In genomic region chr1:67953301-67953700, GRCh38 we compare ENCODE assay signal across 22 cellular contexts.
A peak's percentile ranks its signal among the peaks of the same experiment; 100 is the strongest.
DNase-seq lines count a peak whose midpoint lies in the region; ATAC-seq, FAIRE-seq and TF ChIP-seq lines count a peak whose summit lies in the region.
"Had no signal": no experiment of that assay in that cellular context is flagged by ENCODE, and none has a peak within 500 bp of the region (broad histone marks: within the 10 kb centered on the region; RNA-seq: fewer than 3 reads in every experiment).

No MANE protein-coding gene starts in this region.

- H4K20me1 ChIP-seq in endothelial cell of umbilical vein (replicated peaks; ENCODE audit: control insufficient read depth, extremely low read depth, insufficient read depth, low read length) = no peaks in the 10 kb centered on the region

- TF ChIP-seq CTCF in endothelial cell of umbilical vein (IDR thresholded peaks at IDR 0.05; ENCODE audit: extremely low read depth in 1 of 2, insufficient read depth in 1 of 2, low read depth in 1 of 2, low read length in 2 of 2) (no peak), upper lobe of right lung (IDR thresholded peaks at IDR 0.05) (no peak)

- CTCF ChIA-PET in endothelial cell of umbilical vein (lab: Charles Lee) = interaction anchor here (0.7 to 2.7 kb wide), 3 partner anchors 12 to 92 kb away, joined by 3 to 20 read pairs (median 3); no protein-coding TSS in a partner anchor

- BruUV-seq in endothelial cell of umbilical vein (replicated peaks; lab: Mats Ljungman, UMichigan) = no TSS peak

- H3K4me1 ChIP-seq in endothelial cell of umbilical vein (ENCODE audit: control insufficient read depth, extremely low read depth, insufficient read depth, low read length) (peaks cover 11% of the 10 kb centered on the region), upper lobe of right lung (no peaks in the 10 kb centered on the region)
- H3K4me1 ChIP-seq: BE2C had no signal

- H3K36me3 ChIP-seq in endothelial cell of umbilical vein (ENCODE audit: control insufficient read depth in 2 of 2, extremely low read depth in 1 of 2, insufficient read depth in 2 of 2, low read length in 2 of 2) (no peaks in the 10 kb centered on the region), upper lobe of right lung (no peaks in the 10 kb centered on the region)
- H3K36me3 ChIP-seq: BE2C had no signal

- no peak for ATAC-seq in upper lobe of right lung
- ATAC-seq: GM23338 had no signal

- no peak for TF ChIP-seq POLR2A in endothelial cell of umbilical vein (IDR thresholded peaks at IDR 0.05; ENCODE audit: low read depth, low read length)

- H3K27ac ChIP-seq in endothelial cell of umbilical vein (ENCODE audit: insufficient read depth, low read depth, low read length) (no peak overlapping the region), upper lobe of right lung (no peak overlapping the region)

- DNase-seq in HCEC 1CT = peak; percentile 31
- peak; percentile 83 for DNase-seq in amniotic epithelial cell (ENCODE audit: low read depth)
- peak; percentile 74 for DNase-seq in endothelial cell of umbilical vein (ENCODE audit: low read depth, low spot score)
- DNase-seq in glomerular endothelial cell (ENCODE audit: extremely low read depth, low read depth, low spot score) = peak; percentile 4
- DNase-seq in NCI-H1092 (lab: John Stamatoyannopoulos, UW) = no peak
- no peak for DNase-seq in head of caudate nucleus
- DNase-seq in upper lobe of right lung = no peak
- DNase-seq in HT-29 (ENCODE audit: low spot score) = no peak
- DNase-seq: ACHN; BE2C; C1 segment of cervical spinal cord; CD4-positive, CD25-positive, alpha-beta regulatory T cell; CD8-positive, alpha-beta memory T cell; COR-L47; DMS153; DMS79; GDM1; H7 had no signal

- FAIRE-seq in endothelial cell of umbilical vein (lab: Jason Lieb, UNC) = peak; percentile 89
- FAIRE-seq: A204.1, GM12892, GM18507 had no signal

- intact Hi-C loops in endothelial cell of umbilical vein (cut with micrococcal nuclease) = no loop called here
- intact Hi-C loops in head of caudate nucleus (cut with DNase I) = no loop called here
- intact Hi-C loops in upper lobe of right lung (cut with DNase I) = no loop called here

- dilution Hi-C loops in endothelial cell of umbilical vein (cut with MboI; ENCODE audit: extremely low pct_ligation_motif_present, low sequenced_read_pairs) = no loop called here

- H3K4me3 ChIP-seq in endothelial cell of umbilical vein (replicated peaks in 1 of 3; ENCODE audit: insufficient read depth in 1 of 3, low read depth in 1 of 3, low read length in 3 of 3) (no peak overlapping the region), upper lobe of right lung (no peak overlapping the region)
- H3K4me3 ChIP-seq: GM23338 had no signal

- H3K9ac ChIP-seq in endothelial cell of umbilical vein (replicated peaks; ENCODE audit: extremely low read depth, insufficient read depth, low read length) = no peak overlapping the region

- POLR2A ChIA-PET in endothelial cell of umbilical vein (lab: Charles Lee) = interaction anchor here (0.8 kb wide), 1 partner anchor 55 kb away, joined by 3 read pairs; no protein-coding TSS in a partner anchor

- H3K4me2 ChIP-seq in endothelial cell of umbilical vein (ENCODE audit: insufficient read depth, low read length) = no peak overlapping the region
- H3K4me2 ChIP-seq: GM23338 had no signal

- H3K79me2 ChIP-seq in endothelial cell of umbilical vein (ENCODE audit: control insufficient read depth, insufficient read depth, low read length) = no peaks in the 10 kb centered on the region

- H3K27me3 ChIP-seq in endothelial cell of umbilical vein (ENCODE audit: control insufficient read depth in 2 of 2, insufficient read depth in 2 of 2, low read length in 2 of 2) = no peaks in the 10 kb centered on the region
- peaks cover 6% of the 10 kb centered on the region for H3K27me3 ChIP-seq in upper lobe of right lung
- H3K27me3 ChIP-seq: BE2C had no signal

- H3K9me1 ChIP-seq in endothelial cell of umbilical vein (replicated peaks; ENCODE audit: control insufficient read depth, extremely low read depth, insufficient read depth, low read length) = no peaks in the 10 kb centered on the region

- no peak overlapping the region for H2AFZ ChIP-seq in endothelial cell of umbilical vein (ENCODE audit: low read depth, low read length)
- H2AFZ ChIP-seq: GM23338 had no signal

- H3K9me3 ChIP-seq in endothelial cell of umbilical vein (replicated peaks; ENCODE audit: control insufficient read depth, insufficient read depth, low read length) (no peaks in the 10 kb centered on the region), upper lobe of right lung (no peaks in the 10 kb centered on the region)
- H3K9me3 ChIP-seq: BE2C had no signal

TF ChIP-seq in endothelial cell of umbilical vein, 7 proteins besides CTCF, POLR2A, EP300 and RAD21:
- TF ChIP-seq FOS (IDR thresholded peaks at IDR 0.05; ENCODE audit: borderline replicate concordance, insufficient read depth, low read length) (peak; percentile 62), GATA2 (IDR thresholded peaks at IDR 0.05; ENCODE audit: insufficient read depth, insufficient read length, low read depth, low read length) (peak; percentile 70), EZH2 (IDR thresholded peaks at IDR 0.05; ENCODE audit: borderline replicate concordance, low read depth, low read length, severe bottlenecking) (no peak), MYC (IDR thresholded peaks at IDR 0.05; ENCODE audit: low read depth, low read length) (no peak), POLR2AphosphoS5 (IDR thresholded peaks at IDR 0.05; ENCODE audit: insufficient read depth, low read depth, low read length) (peak; percentile 53), JUN (IDR thresholded peaks at IDR 0.05; ENCODE audit: borderline replicate concordance, insufficient read depth, insufficient read length, low read depth) (peak; percentile 61)
TF ChIP-seq in endothelial cell of umbilical vein: peak in this region for 4.

Comparison
In these comparisons a context has a peak if more than half of its experiments do, and no peak if none do; other contexts are left out.
1. DNase-seq: peak in HCEC 1CT (single experiment), amniotic epithelial cell (single experiment), endothelial cell of umbilical vein (single experiment) and glomerular endothelial cell (single experiment); none in NCI-H1092 (single experiment), head of caudate nucleus (0 of 42), upper lobe of right lung (single experiment) and HT-29 (single experiment).